In genomic region chr5:75005561-75005960, GRCh38 we compare ENCODE assay signal across 28 cellular contexts. TPM values are rescaled to one million over a fixed set of nuclear protein-coding genes. Genes with fewer than 3 reads are reported as not detected.
"Had no signal": no experiment of that assay in that cellular context is flagged by ENCODE, and none has a peak within 500 bp of the region (broad histone marks: within the 10 kb centered on the region; RNA-seq: fewer than 3 reads in every experiment).

No MANE protein-coding gene starts in this region.

- DNase-seq: colonic mucosa; cortex of kidney; dermis blood vessel endothelial cell; dorsolateral prefrontal cortex; effector CD4-positive, alpha-beta T cell; effector CD8-positive, alpha-beta T cell; effector memory CD4-positive, alpha-beta T cell; effector memory CD8-positive, alpha-beta T cell; endodermal cell; erythroblast; esophagus squamous epithelium; foreskin fibroblast; foreskin keratinocyte; foreskin melanocyte; gastrocnemius medialis; head of caudate nucleus; heart left ventricle; heart right ventricle had no signal

- FAIRE-seq: colon, endometrium, endothelial cell of umbilical vein, frontal cortex had no signal

- H3K27me3 Mint-ChIP-seq: dendritic cell treated with granulocyte-macrophage colony-stimulating factor and Interleukin-4, amounts not matched to agents 40 ng/mL and 50 ng/mL, for 4 days had no signal

- H3K27me3 ChIP-seq: colonic mucosa, dorsolateral prefrontal cortex, esophagus muscularis mucosa, esophagus squamous epithelium, foreskin keratinocyte, gastrocnemius medialis, gastroesophageal sphincter, heart left ventricle had no signal

- H3K36me3 ChIP-seq: colonic mucosa, esophagus muscularis mucosa, esophagus squamous epithelium, gastrocnemius medialis, gastroesophageal sphincter, heart left ventricle, heart right ventricle had no signal

- H3K27ac Mint-ChIP-seq: dendritic cell treated with granulocyte-macrophage colony-stimulating factor and Interleukin-4, amounts not matched to agents 40 ng/mL and 50 ng/mL, for 4 days; effector memory CD8-positive, alpha-beta T cell; endodermal cell had no signal

- ATAC-seq: effector memory CD8-positive, alpha-beta T cell; esophagus mucosa; foreskin keratinocyte; gastrocnemius medialis; gastroesophageal sphincter; heart left ventricle; heart right ventricle had no signal

- H3K9me3 ChIP-seq: colonic mucosa, gastrocnemius medialis had no signal

- H3K4me3 Mint-ChIP-seq: dendritic cell treated with granulocyte-macrophage colony-stimulating factor and Interleukin-4, amounts not matched to agents 40 ng/mL and 50 ng/mL, for 4 days; effector memory CD8-positive, alpha-beta T cell; endodermal cell had no signal

- H3K27ac ChIP-seq: colonic mucosa, coronary artery, dorsolateral prefrontal cortex, epithelial cell of prostate, esophagus muscularis mucosa, esophagus squamous epithelium, foreskin keratinocyte, gastrocnemius medialis, gastroesophageal sphincter, heart left ventricle, heart right ventricle had no signal

- H3K4me1 ChIP-seq: colonic mucosa, esophagus muscularis mucosa, esophagus squamous epithelium, foreskin keratinocyte, gastrocnemius medialis, gastroesophageal sphincter, heart left ventricle, heart right ventricle had no signal

- H3K4me1 Mint-ChIP-seq: endodermal cell had no signal

- H3K4me3 ChIP-seq: colonic mucosa, coronary artery, dorsolateral prefrontal cortex, esophagus muscularis mucosa, esophagus squamous epithelium, gastrocnemius medialis, gastroesophageal sphincter, heart left ventricle, heart right ventricle had no signal

RNA-seq across cellular contexts. Expression of gene GCNT4, which starts 46.8 kb away (rescaled TPM):
- total RNA-seq: endothelial cell of umbilical vein had no signal
- polyA plus RNA-seq: endothelial cell of umbilical vein had no signal
